8 cellular contexts compared by ENCODE assay signal in the genomic region with DNA sequence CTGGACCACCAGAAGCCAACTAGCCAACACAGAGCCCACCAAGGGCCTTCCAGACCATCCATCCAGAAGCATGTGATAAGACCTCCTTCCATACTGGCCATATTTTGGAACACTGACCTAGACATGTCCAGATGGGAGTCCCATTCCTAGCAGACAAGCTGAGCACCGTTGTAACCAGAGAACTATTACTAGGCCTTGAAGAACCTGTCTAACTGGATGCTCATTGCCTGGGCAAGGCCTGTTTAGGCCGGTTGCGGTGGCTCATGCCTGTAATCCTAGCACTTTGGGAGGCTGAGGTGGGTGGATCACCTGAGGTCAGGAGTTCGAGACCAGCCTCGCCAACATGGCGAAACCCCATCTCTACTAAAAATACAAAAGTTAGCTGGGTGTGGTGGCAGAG. TPM values are rescaled to one million over a fixed set of nuclear protein-coding genes. Genes with fewer than 3 reads are reported as not detected.
A peak's percentile ranks its signal among the peaks of the same experiment; 100 is the strongest.
DNase-seq lines count a peak whose midpoint lies in the region; ATAC-seq and TF ChIP-seq lines count a peak whose summit lies in the region.
"Not testable (repeated sequence)": the region's sequence is repeated elsewhere in the genome, so short reads cannot be mapped to it uniquely, and the experiment has no call there.

No MANE protein-coding gene starts in this region.

- in situ Hi-C loops in IMR-90 (cut with MboI; ENCODE audit: low sequenced_read_pairs), result loop anchor here (25.0 kb wide), 1 partner anchor 430 kb away; no protein-coding TSS in a partner anchor

- WGBS in IMR-90 (ENCODE audit: extremely low coverage in 2 of 2, insufficient read length in 1 of 2), 2 experiments, result no CpG with 5 or more reads among the region's 6 CpGs
- WGBS in neuronal stem cell (ENCODE audit: extremely low coverage in 2 of 2, insufficient read length in 2 of 2, insufficient replicate concordance in 1 of 2), 2 donors, result no CpG with 5 or more reads among the region's 6 CpGs

- H3K4me2 ChIP-seq in IMR-90 (ENCODE audit: low read depth, low read length) (peak overlapping the region; percentile 82), SU-DHL-6 (ENCODE audit: low read depth, low read length, poor library complexity, severe bottlenecking) (peak overlapping the region; percentile 98)
- not testable (repeated sequence) for H3K4me2 ChIP-seq in neuronal stem cell (ENCODE audit: insufficient read depth, low read length, poor library complexity, severe bottlenecking)

- not testable (repeated sequence) for H3K9me3 Mint-ChIP-seq in Calu3 (ENCODE audit: low read depth, unreplicated experiment); activated T-helper 2 cell treated with anti-CD3 and anti-CD28 coated beads, Interferon-gamma antibody, Interleukin-2, Interleukin-4, amounts not matched to agents 10 μg/mL and 5 μg/mL and 100 μg/mL, durations not matched to agents 14 hours and 24 hours and 36 hours; central memory CD8-positive, alpha-beta T cell; type B pancreatic cell

- H3K4me1 Mint-ChIP-seq in Calu3 (ENCODE audit: low read depth, unreplicated experiment), result peaks cover 38% of the 10 kb centered on the region
- H3K4me1 Mint-ChIP-seq in activated T-helper 2 cell treated with anti-CD3 and anti-CD28 coated beads, Interferon-gamma antibody, Interleukin-2, Interleukin-4, amounts not matched to agents 10 μg/mL and 5 μg/mL and 100 μg/mL, durations not matched to agents 14 hours and 24 hours and 36 hours (ENCODE audit: low read depth), result peaks cover 47% of the 10 kb centered on the region
- peaks cover 30% of the 10 kb centered on the region for H3K4me1 Mint-ChIP-seq in central memory CD8-positive, alpha-beta T cell
- peaks cover 33% of the 10 kb centered on the region for H3K4me1 Mint-ChIP-seq in type B pancreatic cell (ENCODE audit: unreplicated experiment)

- H3K9me2 ChIP-seq in SU-DHL-6 (replicated peaks; ENCODE audit: insufficient read depth, low read length), result not testable (repeated sequence)

- peak overlapping the region; percentile 74 for H2AK9ac ChIP-seq in IMR-90 (replicated peaks; ENCODE audit: low read depth, low read length, poor library complexity)

- H3K27me3 ChIP-seq in IMR-90 (ENCODE audit: control insufficient read depth, insufficient read depth, low read length); SU-DHL-6 (ENCODE audit: low read length); iPS-15b (ENCODE audit: control insufficient read depth, insufficient read depth, low read length); neuronal stem cell (ENCODE audit: control insufficient read depth in 3 of 3, insufficient read depth in 3 of 3, low read depth in 1 of 3, low read length in 3 of 3): not testable (repeated sequence)

- not testable (repeated sequence) for H3K36me3 ChIP-seq in IMR-90 (ENCODE audit: control insufficient read depth, insufficient read depth, low read length); SU-DHL-6 (ENCODE audit: low read length); iPS-15b (ENCODE audit: control insufficient read depth, insufficient read depth, low read length)
- peaks cover 4 to 27% of the 10 kb centered on the region in 2 donors for H3K36me3 ChIP-seq in neuronal stem cell (replicated peaks in 1 of 2; ENCODE audit: control insufficient read depth in 2 of 2, insufficient read depth in 2 of 2, low read length in 2 of 2)

- not testable (repeated sequence) for BruUV-seq in Calu3 (replicated peaks; lab: Mats Ljungman, UMichigan)
- TSS peak; percentile 46 for BruUV-seq in IMR-90 (replicated peaks; lab: Mats Ljungman, UMichigan)

- H2BK12ac ChIP-seq in neuronal stem cell (ENCODE audit: low read length), result not testable (repeated sequence)

- H4K5ac ChIP-seq in IMR-90 (ENCODE audit: low read depth, low read length), result not testable (repeated sequence)

- POLR2A ChIA-PET in IMR-90 (lab: Charles Lee; ENCODE audit: unreplicated experiment), result not testable (repeated sequence)

- H3K14ac ChIP-seq in IMR-90 (replicated peaks; ENCODE audit: low read depth, low read length); neuronal stem cell (ENCODE audit: low read length): not testable (repeated sequence)

- not testable (repeated sequence) for TF ChIP-seq POLR2A in IMR-90 (IDR thresholded peaks at IDR 0.05; ENCODE audit: low read depth, low read length)

- H4K91ac ChIP-seq in IMR-90 (ENCODE audit: insufficient read depth, low read depth, low read length); neuronal stem cell (ENCODE audit: low read depth, low read length, poor library complexity): not testable (repeated sequence)

- peaks cover 23% of the 10 kb centered on the region for H3F3A ChIP-seq in SU-DHL-6 (ENCODE audit: insufficient read depth)

- CTCF ChIA-PET in Calu3 (lab: Charles Lee); IMR-90 (lab: Yijun Ruan, JAX): not testable (repeated sequence)

- ATAC-seq in IMR-90 (ENCODE audit: low read depth); central memory CD8-positive, alpha-beta T cell (replicated peaks; ENCODE audit: extremely low read depth, poor library complexity, severe bottlenecking): not testable (repeated sequence)

- not testable (repeated sequence) for H2BK120ac ChIP-seq in IMR-90 (ENCODE audit: low read depth, low read length); neuronal stem cell (ENCODE audit: low read depth, low read length)

- not testable (repeated sequence) for H3K27me3 Mint-ChIP-seq in Calu3 (ENCODE audit: unreplicated experiment); activated T-helper 2 cell treated with anti-CD3 and anti-CD28 coated beads, Interferon-gamma antibody, Interleukin-2, Interleukin-4, amounts not matched to agents 10 μg/mL and 5 μg/mL and 100 μg/mL, durations not matched to agents 14 hours and 24 hours and 36 hours (ENCODE audit: low read depth); central memory CD8-positive, alpha-beta T cell; type B pancreatic cell

- not testable (repeated sequence) for H2AK5ac ChIP-seq in IMR-90 (ENCODE audit: low read depth, low read length); neuronal stem cell (ENCODE audit: low read depth, low read length)

- H3K56ac ChIP-seq in IMR-90 (ENCODE audit: extremely low read depth, insufficient read depth, low read length), result not testable (repeated sequence)

- H3K9ac ChIP-seq in IMR-90 (ENCODE audit: low read depth, low read length), result peak overlapping the region; percentile 66; the same call in 1 of the 2 replicates
- H3K9ac ChIP-seq in SU-DHL-6 (ENCODE audit: low read length); iPS-15b (ENCODE audit: low read depth, low read length); neuronal stem cell (ENCODE audit: low read depth, low read length, poor library complexity): not testable (repeated sequence)

- H3K18ac ChIP-seq in IMR-90 (ENCODE audit: low read depth, low read length); neuronal stem cell (ENCODE audit: low read length): not testable (repeated sequence)

- not testable (repeated sequence) for H4K8ac ChIP-seq in IMR-90 (ENCODE audit: low read depth in 2 of 2, low read length in 2 of 2); neuronal stem cell (ENCODE audit: low read depth, low read length)

- peaks cover 33% of the 10 kb centered on the region for H3K79me2 ChIP-seq in SU-DHL-6 (ENCODE audit: insufficient read depth, low read length)

- DNase-seq in Calu3; IMR-90; activated T-helper 2 cell treated with anti-CD3 and anti-CD28 coated beads, Interferon-gamma antibody, Interleukin-2, Interleukin-4, amounts not matched to agents 10 μg/mL and 5 μg/mL and 100 μg/mL, durations not matched to agents 14 hours and 24 hours and 36 hours (ENCODE audit: low spot score); central memory CD8-positive, alpha-beta T cell (ENCODE audit: low spot score in 2 of 2); neuronal stem cell (ENCODE audit: low spot score); type B pancreatic cell (ENCODE audit: extremely low spot score, unreplicated experiment): not testable (repeated sequence)

- intact Hi-C loops in Calu3 (cut with micrococcal nuclease; ENCODE audit: unreplicated experiment); IMR-90 (cut with micrococcal nuclease): not testable (repeated sequence)
- intact Hi-C loops in activated T-helper 2 cell treated with anti-CD3 and anti-CD28 coated beads, Interferon-gamma antibody, Interleukin-2, Interleukin-4, amounts not matched to agents 10 μg/mL and 5 μg/mL and 100 μg/mL, durations not matched to agents 14 hours and 24 hours and 36 hours (cut with micrococcal nuclease), result loop anchor here (5.0 to 10.0 kb wide), 3 partner anchors 75 to 603 kb away; a partner anchor contains a TSS

- not testable (repeated sequence) for H2BK20ac ChIP-seq in IMR-90 (ENCODE audit: low read depth, low read length)

- H3K27ac Mint-ChIP-seq in Calu3 (ENCODE audit: unreplicated experiment); central memory CD8-positive, alpha-beta T cell (ENCODE audit: low read depth): not testable (repeated sequence)
- H3K27ac Mint-ChIP-seq in activated T-helper 2 cell treated with anti-CD3 and anti-CD28 coated beads, Interferon-gamma antibody, Interleukin-2, Interleukin-4, amounts not matched to agents 10 μg/mL and 5 μg/mL and 100 μg/mL, durations not matched to agents 14 hours and 24 hours and 36 hours, result peak overlapping the region; percentile 94
- H3K27ac Mint-ChIP-seq in type B pancreatic cell, result peak overlapping the region; percentile 93

- TF ChIP-seq CTCF in Calu3 (IDR thresholded peaks at IDR 0.05; ENCODE audit: unreplicated experiment); IMR-90 (conservative IDR thresholded peaks at IDR 0.05; ENCODE audit: low read depth, low read length); SU-DHL-6 (IDR thresholded peaks at IDR 0.05; ENCODE audit: insufficient read depth, low read length, poor library complexity, severe bottlenecking); type B pancreatic cell (conservative IDR thresholded peaks at IDR 0.05): not testable (repeated sequence)

- peak overlapping the region; percentile 95 for H3K4me3 Mint-ChIP-seq in Calu3 (ENCODE audit: low read depth, unreplicated experiment)
- peak overlapping the region; percentile 88 for H3K4me3 Mint-ChIP-seq in activated T-helper 2 cell treated with anti-CD3 and anti-CD28 coated beads, Interferon-gamma antibody, Interleukin-2, Interleukin-4, amounts not matched to agents 10 μg/mL and 5 μg/mL and 100 μg/mL, durations not matched to agents 14 hours and 24 hours and 36 hours (ENCODE audit: low read depth)
- H3K4me3 Mint-ChIP-seq in central memory CD8-positive, alpha-beta T cell, result peak overlapping the region; percentile 7
- H3K4me3 Mint-ChIP-seq in type B pancreatic cell, result peak overlapping the region; percentile 92

- dilution Hi-C loops in IMR-90 (cut with HindIII; ENCODE audit: low sequenced_read_pairs, unreplicated experiment), result not testable (repeated sequence)

- H3K36me3 Mint-ChIP-seq in Calu3 (ENCODE audit: insufficient read depth, unreplicated experiment) (peaks cover 38% of the 10 kb centered on the region), type B pancreatic cell (peaks cover 18% of the 10 kb centered on the region)
- peaks cover 49% of the 10 kb centered on the region for H3K36me3 Mint-ChIP-seq in activated T-helper 2 cell treated with anti-CD3 and anti-CD28 coated beads, Interferon-gamma antibody, Interleukin-2, Interleukin-4, amounts not matched to agents 10 μg/mL and 5 μg/mL and 100 μg/mL, durations not matched to agents 14 hours and 24 hours and 36 hours (ENCODE audit: low read depth)
- not testable (repeated sequence) for H3K36me3 Mint-ChIP-seq in central memory CD8-positive, alpha-beta T cell (ENCODE audit: insufficient read depth)

- H3K27ac ChIP-seq in IMR-90 (ENCODE audit: insufficient read depth, low read length); SU-DHL-6 (ENCODE audit: low read depth, low read length); neuronal stem cell (replicated peaks; ENCODE audit: low read length): not testable (repeated sequence)

- H3K4me3 ChIP-seq in IMR-90 (ENCODE audit: insufficient read depth, low read depth, low read length), result peak overlapping the region; percentile 82; the same call in 1 of the 2 replicates
- not testable (repeated sequence) for H3K4me3 ChIP-seq in SU-DHL-6 (ENCODE audit: insufficient read depth, low read length, poor library complexity, severe bottlenecking)
- peak overlapping the region; percentile 20 for H3K4me3 ChIP-seq in iPS-15b (ENCODE audit: low read depth, low read length)
- peak overlapping the region; percentile 38 to 76 for H3K4me3 ChIP-seq in neuronal stem cell (ENCODE audit: low read length in 2 of 2)

- H3K4ac ChIP-seq in IMR-90 (ENCODE audit: low read depth, low read length); neuronal stem cell (ENCODE audit: low read length): not testable (repeated sequence)

- H3K23ac ChIP-seq in IMR-90 (ENCODE audit: low read depth, low read length), result peak overlapping the region; percentile 68; the same call in 1 of the 2 replicates
- not testable (repeated sequence) for H3K23ac ChIP-seq in neuronal stem cell (ENCODE audit: low read depth, low read length, poor library complexity)

- not testable (repeated sequence) for H2AFZ ChIP-seq in IMR-90 (replicated peaks; ENCODE audit: low read length, poor library complexity); SU-DHL-6 (ENCODE audit: low read depth, low read length, severe bottlenecking); neuronal stem cell (ENCODE audit: low read length)

- H2BK5ac ChIP-seq in IMR-90 (ENCODE audit: low read depth, low read length, poor library complexity, severe bottlenecking); neuronal stem cell (ENCODE audit: low read length): not testable (repeated sequence)

- H3K79me1 ChIP-seq in IMR-90 (ENCODE audit: low read depth in 1 of 2, low read length in 2 of 2), result peaks cover 14 to 41% of the 10 kb centered on the region in 2 experiments; a peak in 3 of 4 replicates
- not testable (repeated sequence) for H3K79me1 ChIP-seq in neuronal stem cell (ENCODE audit: low read depth, low read length)

- peaks cover 24% of the 10 kb centered on the region for H4K20me1 ChIP-seq in IMR-90 (ENCODE audit: insufficient read depth, low read length)
- H4K20me1 ChIP-seq in SU-DHL-6 (ENCODE audit: low read depth, low read length), result not testable (repeated sequence)

- H3K4me1 ChIP-seq in IMR-90 (ENCODE audit: control insufficient read depth, insufficient read depth, low read length), result peaks cover 17% of the 10 kb centered on the region
- peaks cover 21% of the 10 kb centered on the region for H3K4me1 ChIP-seq in iPS-15b (ENCODE audit: control insufficient read depth, insufficient read depth, low read length)
- peaks cover 16 to 20% of the 10 kb centered on the region in 2 donors for H3K4me1 ChIP-seq in neuronal stem cell (ENCODE audit: control insufficient read depth in 2 of 2, insufficient read depth in 1 of 2, low read depth in 1 of 2, low read length in 2 of 2)

- TF ChIP-seq RAD21 in IMR-90 (IDR thresholded peaks at IDR 0.05; ENCODE audit: low read length), result not testable (repeated sequence)

- H3K9me3 ChIP-seq in IMR-90 (ENCODE audit: control insufficient read depth, insufficient read depth, low read length); SU-DHL-6 (ENCODE audit: insufficient read depth, low read length); iPS-15b (ENCODE audit: control insufficient read depth, insufficient read depth, low read length); neuronal stem cell (replicated peaks in 1 of 2; ENCODE audit: control insufficient read depth in 2 of 2, insufficient read depth in 1 of 2, low read depth in 1 of 2, low read length in 2 of 2): not testable (repeated sequence)

- H3K9me1 ChIP-seq in IMR-90 (ENCODE audit: insufficient read depth, low read length), result not testable (repeated sequence)

- H2BK15ac ChIP-seq in IMR-90 (ENCODE audit: low read depth, low read length); neuronal stem cell (ENCODE audit: low read length): not testable (repeated sequence)

RNA-seq across cellular contexts. Expression of a gene that starts 1.7 kb away (rescaled TPM):
- total RNA-seq in Calu3 (2022), result 14.5 and 17.4 TPM in 2 replicates
- 23.6 and 31.2 TPM in 2 replicates for total RNA-seq in IMR-90 (2012; rRNA removed)
- polyA plus RNA-seq in IMR-90 (2012; rRNA removed), result 29.8 and 35.6 TPM in 2 replicates
- polyA plus RNA-seq in IMR-90 (2012; cell fraction: cytosol; rRNA removed), result 24.4 and 28.0 TPM in 2 replicates
- 17.9 and 23.2 TPM in 2 replicates for polyA plus RNA-seq in IMR-90 (2012; cell fraction: nucleus; rRNA removed; ENCODE audit: low replicate concordance)
- total RNA-seq in activated T-helper 2 cell treated with anti-CD3 and anti-CD28 coated beads, Interferon-gamma antibody, Interleukin-2, Interleukin-4, amounts not matched to agents 10 μg/mL and 5 μg/mL and 100 μg/mL, durations not matched to agents 14 hours and 24 hours and 36 hours, result 406 and 416 TPM in 2 replicates
- 45.8 TPM for polyA plus RNA-seq in neuronal stem cell (2013, experiment 1 of 2)
- polyA plus RNA-seq in neuronal stem cell (2013, experiment 2 of 2), result 43.6 TPM
- total RNA-seq in type B pancreatic cell (ENCODE audit: low replicate concordance), result 26.4 and 36.0 TPM in 2 replicates

RNA-seq across cellular contexts. Expression of a gene that starts 19.2 kb away (rescaled TPM):
- total RNA-seq in Calu3 (2022), result 29.7 and 30.0 TPM in 2 replicates
- 34.2 and 45.8 TPM in 2 replicates for total RNA-seq in IMR-90 (2012; rRNA removed)
- 14.1 and 18.0 TPM in 2 replicates for polyA plus RNA-seq in IMR-90 (2012; rRNA removed)
- 7.1 and 7.9 TPM in 2 replicates for polyA plus RNA-seq in IMR-90 (2012; cell fraction: cytosol; rRNA removed)
- polyA plus RNA-seq in IMR-90 (2012; cell fraction: nucleus; rRNA removed; ENCODE audit: low replicate concordance), result 6.4 and 18.4 TPM in 2 replicates
- 46.9 and 52.4 TPM in 2 replicates for total RNA-seq in activated T-helper 2 cell treated with anti-CD3 and anti-CD28 coated beads, Interferon-gamma antibody, Interleukin-2, Interleukin-4, amounts not matched to agents 10 μg/mL and 5 μg/mL and 100 μg/mL, durations not matched to agents 14 hours and 24 hours and 36 hours
- 27.1 TPM for polyA plus RNA-seq in neuronal stem cell (2013, experiment 1 of 2)
- 25.9 TPM for polyA plus RNA-seq in neuronal stem cell (2013, experiment 2 of 2)
- total RNA-seq in type B pancreatic cell (ENCODE audit: low replicate concordance), result 32.1 and 36.8 TPM in 2 replicates

RNA-seq across cellular contexts. Expression of a gene that starts 47.6 kb away (rescaled TPM):
- total RNA-seq in Calu3 (2022), result 57.1 and 57.3 TPM in 2 replicates
- total RNA-seq in IMR-90 (2012; rRNA removed), result 45.3 and 49.5 TPM in 2 replicates
- 69.3 and 72.0 TPM in 2 replicates for polyA plus RNA-seq in IMR-90 (2012; rRNA removed)
- 76.2 and 79.9 TPM in 2 replicates for polyA plus RNA-seq in IMR-90 (2012; cell fraction: cytosol; rRNA removed)
- 87.3 and 216 TPM in 2 replicates for polyA plus RNA-seq in IMR-90 (2012; cell fraction: nucleus; rRNA removed; ENCODE audit: low replicate concordance)
- 108 and 112 TPM in 2 replicates for total RNA-seq in activated T-helper 2 cell treated with anti-CD3 and anti-CD28 coated beads, Interferon-gamma antibody, Interleukin-2, Interleukin-4, amounts not matched to agents 10 μg/mL and 5 μg/mL and 100 μg/mL, durations not matched to agents 14 hours and 24 hours and 36 hours
- polyA plus RNA-seq in neuronal stem cell (2013, experiment 1 of 2), result 39.6 TPM
- 38.1 TPM for polyA plus RNA-seq in neuronal stem cell (2013, experiment 2 of 2)
- 34.4 and 42.2 TPM in 2 replicates for total RNA-seq in type B pancreatic cell (ENCODE audit: low replicate concordance)

Comparison
In these comparisons a context has a peak if more than half of its experiments do, and no peak if none do; other contexts are left out.
1. H3K4me3 Mint-ChIP-seq: peak in every context shown above with its lines; median percentile 95 in Calu3; 92 in type B pancreatic cell; 88 in activated T-helper 2 cell treated with anti-CD3 and anti-CD28 coated beads, Interferon-gamma antibody, Interleukin-2, Interleukin-4, amounts not matched to agents 10 μg/mL and 5 μg/mL and 100 μg/mL, durations not matched to agents 14 hours and 24 hours and 36 hours; 7 in central memory CD8-positive, alpha-beta T cell.
2. RNA of a gene that starts 1.7 kb away (total RNA-seq): 406 to 416 TPM in activated T-helper 2 cell treated with anti-CD3 and anti-CD28 coated beads, Interferon-gamma antibody, Interleukin-2, Interleukin-4, amounts not matched to agents 10 μg/mL and 5 μg/mL and 100 μg/mL, durations not matched to agents 14 hours and 24 hours and 36 hours; 26.4 to 36.0 TPM in type B pancreatic cell, 23.6 to 31.2 TPM in IMR-90 and 14.5 to 17.4 TPM in Calu3; every median in the first group is over 10 times any median in the second.